ENCODE assay signal across 20 cellular contexts in genomic region chr2:234913208-234913626, GRCh38. TPM values are rescaled to one million over a fixed set of nuclear protein-coding genes. Genes with fewer than 3 reads are reported as not detected.
DNase-seq lines count a peak whose midpoint lies in the region; ATAC-seq and TF ChIP-seq lines count a peak whose summit lies in the region.
"Had no signal": no experiment of that assay in that cellular context is flagged by ENCODE, and none has a peak within 500 bp of the region (broad histone marks: within the 10 kb centered on the region; RNA-seq: fewer than 3 reads in every experiment).

No MANE protein-coding gene starts in this region.

- H3K9me3 ChIP-seq in SK-N-MC (ENCODE audit: low read depth, low read length) = no peaks in the 10 kb centered on the region
- no peaks in the 10 kb centered on the region for H3K9me3 ChIP-seq in Karpas-422 (ENCODE audit: low read length)
- H3K9me3 ChIP-seq: left ventricle myocardium inferior, ovary, suprapubic skin had no signal

- H2AFZ ChIP-seq in Karpas-422 (ENCODE audit: low read length) = no peak overlapping the region

- no peak overlapping the region for H3K4me2 ChIP-seq in Karpas-422 (ENCODE audit: low read depth, low read length, poor library complexity, severe bottlenecking)

- H3K79me2 ChIP-seq in Karpas-422 (ENCODE audit: low read length) = no peaks in the 10 kb centered on the region

- H3K27me3 ChIP-seq in BJ (ENCODE audit: control insufficient read depth, insufficient read depth, low read length) (no peaks in the 10 kb centered on the region), Karpas-422 (ENCODE audit: low read length) (no peaks in the 10 kb centered on the region)
- H3K27me3 ChIP-seq: ovary, suprapubic skin had no signal

- no peak overlapping the region for H3K4me3 Mint-ChIP-seq in naive thymus-derived CD8-positive, alpha-beta T cell
- H3K4me3 Mint-ChIP-seq: activated CD4-positive, alpha-beta memory T cell treated with anti-CD3 and anti-CD28 coated beads, Interleukin-2, amount 10 ng/mL, durations not matched to agents 7 days and 5 days; activated naive CD8-positive, alpha-beta T cell treated with anti-CD3 and anti-CD28 coated beads for 36 hours; activated T-cell treated with anti-CD3 and anti-CD28 coated beads, Interleukin-2, amount 50 U/mL, for 4 hours; CD8-positive, alpha-beta memory T cell had no signal

- peaks cover 0 to 3% (median 0%) of the 10 kb centered on the region in 5 donors for H3K27me3 Mint-ChIP-seq in naive thymus-derived CD8-positive, alpha-beta T cell

- no peak overlapping the region for H3K27ac Mint-ChIP-seq in naive thymus-derived CD8-positive, alpha-beta T cell
- H3K27ac Mint-ChIP-seq: activated CD4-positive, alpha-beta memory T cell treated with anti-CD3 and anti-CD28 coated beads, Interleukin-2, amount 10 ng/mL, durations not matched to agents 7 days and 5 days; activated naive CD8-positive, alpha-beta T cell treated with anti-CD3 and anti-CD28 coated beads for 36 hours; CD8-positive, alpha-beta memory T cell had no signal

- no peaks in the 10 kb centered on the region for H3K36me3 ChIP-seq in BJ (ENCODE audit: control insufficient read depth, insufficient read depth, low read length)
- H3K36me3 ChIP-seq in SK-N-MC (ENCODE audit: insufficient read depth, low read length) = no peaks in the 10 kb centered on the region
- H3K36me3 ChIP-seq in Karpas-422 (ENCODE audit: insufficient read depth, low read length) = no peaks in the 10 kb centered on the region
- H3K36me3 ChIP-seq: left ventricle myocardium inferior, ovary, suprapubic skin had no signal

- H3K9me2 ChIP-seq in Karpas-422 (replicated peaks; ENCODE audit: insufficient read depth, low read length) = no peaks in the 10 kb centered on the region

- H3K4me1 ChIP-seq in Karpas-422 (ENCODE audit: low read length) = no peaks in the 10 kb centered on the region
- H3K4me1 ChIP-seq: suprapubic skin had no signal

- H3K9ac ChIP-seq in SK-N-MC (ENCODE audit: insufficient read length) = no peak overlapping the region
- H3K9ac ChIP-seq in Karpas-422 (ENCODE audit: low read length) = no peak overlapping the region

- H3K9me3 Mint-ChIP-seq in naive thymus-derived CD8-positive, alpha-beta T cell = peaks cover 0 to 2% (median 0%) of the 10 kb centered on the region in 9 donors
- H3K9me3 Mint-ChIP-seq: activated CD4-positive, alpha-beta memory T cell treated with anti-CD3 and anti-CD28 coated beads, Interleukin-2, amount 10 ng/mL, durations not matched to agents 7 days and 5 days; activated naive CD8-positive, alpha-beta T cell treated with anti-CD3 and anti-CD28 coated beads for 36 hours; activated T-cell treated with anti-CD3 and anti-CD28 coated beads, Interleukin-2, amount 50 U/mL, for 4 hours; CD8-positive, alpha-beta memory T cell had no signal

- no peaks in the 10 kb centered on the region for H4K20me1 ChIP-seq in Karpas-422 (ENCODE audit: insufficient read depth, low read depth, low read length)

- H3K4me3 ChIP-seq in BJ (ENCODE audit: low read depth, low read length) (no peak overlapping the region), SK-N-MC (no peak overlapping the region), Karpas-422 (ENCODE audit: low read length) (no peak overlapping the region)
- H3K4me3 ChIP-seq: left ventricle myocardium inferior, ovary, suprapubic skin had no signal

- H3K4me1 Mint-ChIP-seq in naive thymus-derived CD8-positive, alpha-beta T cell = no peaks in the 10 kb centered on the region
- H3K4me1 Mint-ChIP-seq: activated CD4-positive, alpha-beta memory T cell treated with anti-CD3 and anti-CD28 coated beads, Interleukin-2, amount 10 ng/mL, durations not matched to agents 7 days and 5 days; activated naive CD8-positive, alpha-beta T cell treated with anti-CD3 and anti-CD28 coated beads for 36 hours had no signal

- no peak for TF ChIP-seq CTCF in BJ (IDR thresholded peaks at IDR 0.05; ENCODE audit: insufficient read depth, low read depth, low read length)

- no peak for ATAC-seq in naive thymus-derived CD8-positive, alpha-beta T cell
- ATAC-seq: activated T-cell treated with anti-CD3 and anti-CD28 coated beads, Interleukin-2, amount 50 U/mL, for 4 hours had no signal

- H3K36me3 Mint-ChIP-seq in naive thymus-derived CD8-positive, alpha-beta T cell = no peaks in the 10 kb centered on the region
- H3K36me3 Mint-ChIP-seq: activated naive CD8-positive, alpha-beta T cell treated with anti-CD3 and anti-CD28 coated beads for 36 hours had no signal

- CTCF ChIA-PET in BJ (lab: Yijun Ruan, JAX) = interaction anchor here (0.9 kb wide), 1 partner anchor 10 kb away, joined by 4 read pairs; no protein-coding TSS in a partner anchor

- H3K27ac ChIP-seq in SK-N-MC (peak overlapping the region; percentile 27; the same call in 1 of the 2 replicates), Karpas-422 (ENCODE audit: low read length) (no peak overlapping the region)
- H3K27ac ChIP-seq: left ventricle myocardium inferior, ovary, suprapubic skin, VCaP had no signal

- DNase-seq in BJ (ENCODE audit: low read depth) (peak; percentile 11), NCI-H146 treated with DMSO at 0.1 percent for 48 hours (lab: John Stamatoyannopoulos, UW; ENCODE audit: unreplicated experiment) (peak; percentile 12), SK-N-MC (ENCODE audit: low read depth, low spot score) (no peak), islet precursor cell (peak; percentile 72), UCSD-AML1 (lab: John Stamatoyannopoulos, UW; ENCODE audit: unreplicated experiment) (no peak), Karpas-422 (no peak), cerebellar nuclear complex (lab: John Stamatoyannopoulos, UW) (no peak)
- no peak for DNase-seq in naive thymus-derived CD8-positive, alpha-beta T cell
- DNase-seq: activated CD4-positive, alpha-beta memory T cell treated with anti-CD3 and anti-CD28 coated beads, Interleukin-2, amount 10 ng/mL, durations not matched to agents 7 days and 5 days; activated naive CD8-positive, alpha-beta T cell treated with anti-CD3 and anti-CD28 coated beads for 36 hours; activated T-cell treated with anti-CD3 and anti-CD28 coated beads, Interleukin-2, amount 50 U/mL, for 4 hours; CD8-positive, alpha-beta memory T cell; left ventricle myocardium inferior; NCI-H1436; NK-92 treated with Interleukin-12 subunit alpha and Interleukin-12 subunit beta, amount 100 ng/mL, for 24 hours; ovary; stimulated activated CD4-positive, alpha-beta T cell treated with anti-CD3 and anti-CD28 coated beads, Interleukin-4, amount 100 ng/mL, for 1 hour; T-helper 1 cell had no signal

- POLR2A ChIA-PET in BJ (lab: Charles Lee) = no interaction called here
- POLR2A ChIA-PET in naive thymus-derived CD8-positive, alpha-beta T cell (lab: Charles Lee) = no interaction called here

RNA-seq across cellular contexts. Expression of gene SH3BP4, which starts 38.6 kb away (rescaled TPM):
- 85.9 and 106 TPM in 2 replicates for polyA plus RNA-seq in BJ (2011; rRNA removed)
- 83.9 and 100 TPM in 2 replicates for polyA minus RNA-seq in BJ (2011; rRNA and poly(A)+ RNA removed)
- not detected in 2 replicates for total RNA-seq in Karpas-422 (2014; rRNA removed; shearing (Covaris generic); ENCODE audit: low replicate concordance)
- total RNA-seq in naive thymus-derived CD8-positive, alpha-beta T cell = under 1 TPM; 0.19 to 0.29 TPM
- not detected for polyA plus RNA-seq in naive thymus-derived CD8-positive, alpha-beta T cell
- polyA plus RNA-seq: CD8-positive, alpha-beta memory T cell had no signal

Comparison
In these comparisons a context has a peak if more than half of its experiments do, and no peak if none do; other contexts are left out.
1. DNase-seq: peak in BJ (single experiment), NCI-H146 treated with DMSO at 0.1 percent for 48 hours (single experiment) and islet precursor cell (single experiment); none in SK-N-MC (single experiment), UCSD-AML1 (single experiment), Karpas-422 (single experiment), cerebellar nuclear complex (0 of 2) and naive thymus-derived CD8-positive, alpha-beta T cell (0 of 10).